Comparison of ENCODE assay signal across 8 cellular contexts in genomic region chr22:39151329-39151975, GRCh38. TPM values are rescaled to one million over a fixed set of nuclear protein-coding genes. Genes with fewer than 3 reads are reported as not detected.
DNase-seq lines count a peak whose midpoint lies in the region; ATAC-seq, FAIRE-seq and TF ChIP-seq lines count a peak whose summit lies in the region.

No MANE protein-coding gene starts in this region.

- FAIRE-seq in astrocyte (lab: Jason Lieb, UNC): no peak

- ATAC-seq in lower lobe of right lung: no peak

- H3K79me2 ChIP-seq in astrocyte (ENCODE audit: insufficient read depth, low read length): no peaks in the 10 kb centered on the region

- H3K4me1 Mint-ChIP-seq in activated T-cell treated with anti-CD3 and anti-CD28 coated beads, Interleukin-2, amount 50 U/mL, for 24 hours (ENCODE audit: low read depth): peaks cover 51% of the 10 kb centered on the region
- peaks cover 5% of the 10 kb centered on the region for H3K4me1 Mint-ChIP-seq in astrocyte (ENCODE audit: low read depth, unreplicated experiment)

- 87% methylated on average over 16 of the region's 16 CpGs for WGBS in thymus

- H3K9me3 Mint-ChIP-seq in activated T-cell treated with anti-CD3 and anti-CD28 coated beads, Interleukin-2, amount 50 U/mL, for 24 hours: no peaks in the 10 kb centered on the region
- H3K9me3 Mint-ChIP-seq in astrocyte (ENCODE audit: unreplicated experiment): peaks cover 3% of the 10 kb centered on the region

- H3K27me3 ChIP-seq in astrocyte (ENCODE audit: insufficient read depth, low read length): peaks cover 25% of the 10 kb centered on the region
- H3K27me3 ChIP-seq in lower lobe of right lung (ENCODE audit: low read depth): no peaks in the 10 kb centered on the region
- peaks cover 19% of the 10 kb centered on the region for H3K27me3 ChIP-seq in thymus (ENCODE audit: control insufficient read depth, insufficient read depth)

- intact Hi-C loops in lower lobe of right lung (cut with DNase I): no loop called here

- peak overlapping the region; percentile 83 for H3K4me2 ChIP-seq in astrocyte (ENCODE audit: low read length)

- H3K4me3 Mint-ChIP-seq in activated T-cell treated with anti-CD3 and anti-CD28 coated beads, Interleukin-2, amount 50 U/mL, for 24 hours: peak overlapping the region; percentile 72
- H3K4me3 Mint-ChIP-seq in astrocyte (ENCODE audit: unreplicated experiment): peak overlapping the region; percentile 40

- H3K4me1 ChIP-seq in astrocyte (ENCODE audit: insufficient read depth, low read length) (peaks cover 10% of the 10 kb centered on the region), lower lobe of right lung (peaks cover 55% of the 10 kb centered on the region), thymus (ENCODE audit: control insufficient read depth, insufficient read depth, low read length) (peaks cover 16% of the 10 kb centered on the region)

- H3K27me3 Mint-ChIP-seq in activated T-cell treated with anti-CD3 and anti-CD28 coated beads, Interleukin-2, amount 50 U/mL, for 24 hours: peaks cover 14% of the 10 kb centered on the region
- H3K27me3 Mint-ChIP-seq in astrocyte (ENCODE audit: low read depth, unreplicated experiment): peaks cover 27% of the 10 kb centered on the region

- H3K27ac ChIP-seq in astrocyte (ENCODE audit: low read depth, low read length): no peak overlapping the region
- H3K27ac ChIP-seq in lower lobe of right lung: peak overlapping the region; percentile 88
- peak overlapping the region; percentile 78 for H3K27ac ChIP-seq in thymus (ENCODE audit: low read depth)

- H3K4me3 ChIP-seq in astrocyte (ENCODE audit: insufficient read depth, low read depth, low read length) (no peak overlapping the region), lower lobe of right lung (peak overlapping the region; percentile 96), thymus (ENCODE audit: low read length) (peak overlapping the region; percentile 86)

- no peaks in the 10 kb centered on the region for H4K20me1 ChIP-seq in astrocyte (ENCODE audit: insufficient read depth, low read length)

- peaks cover 10% of the 10 kb centered on the region for H3K36me3 Mint-ChIP-seq in activated T-cell treated with anti-CD3 and anti-CD28 coated beads, Interleukin-2, amount 50 U/mL, for 24 hours (ENCODE audit: low read depth)
- peaks cover 3% of the 10 kb centered on the region for H3K36me3 Mint-ChIP-seq in astrocyte (ENCODE audit: low read depth, unreplicated experiment)

- no peak for TF ChIP-seq CTCF in astrocyte (IDR thresholded peaks at IDR 0.05; ENCODE audit: insufficient read depth, low read depth, low read length)
- no peak for TF ChIP-seq CTCF in lower lobe of right lung (IDR thresholded peaks at IDR 0.05)

- no peak for DNase-seq in activated T-cell treated with anti-CD3 and anti-CD28 coated beads, Interleukin-2, amount 50 U/mL, for 24 hours
- DNase-seq in activated T-cell treated with anti-CD3 and anti-CD28 coated beads, Interleukin-2, amount 50 U/mL, for 1 hour: no peak
- DNase-seq in astrocyte (ENCODE audit: low read depth) (no peak), lower lobe of right lung (no peak), A172 (ENCODE audit: low spot score) (no peak), AG08396 (ENCODE audit: low spot score) (no peak)
- DNase-seq in stimulated activated CD4-positive, alpha-beta T cell treated with anti-CD3 and anti-CD28 coated beads, Interleukin-4, amount 100 ng/mL, for 1 hour: no peak

- H3K9me3 ChIP-seq in astrocyte (ENCODE audit: insufficient read depth, low read depth, low read length) (no peaks in the 10 kb centered on the region), lower lobe of right lung (no peaks in the 10 kb centered on the region), thymus (ENCODE audit: control insufficient read depth) (no peaks in the 10 kb centered on the region)

- peak overlapping the region; percentile 56 for H2AFZ ChIP-seq in astrocyte (ENCODE audit: low read depth, low read length)

- H3K36me3 ChIP-seq in astrocyte (ENCODE audit: insufficient read depth, low read length) (no peaks in the 10 kb centered on the region), lower lobe of right lung (peaks cover 14% of the 10 kb centered on the region), thymus (ENCODE audit: control insufficient read depth, insufficient read depth) (peaks cover 16% of the 10 kb centered on the region)

- peak overlapping the region; percentile 77 for H3K27ac Mint-ChIP-seq in activated T-cell treated with anti-CD3 and anti-CD28 coated beads, Interleukin-2, amount 50 U/mL, for 24 hours
- H3K27ac Mint-ChIP-seq in astrocyte (ENCODE audit: unreplicated experiment): no peak overlapping the region

- H3K9ac ChIP-seq in astrocyte (ENCODE audit: low read length): no peak overlapping the region

RNA-seq across cellular contexts. Expression of gene CBX7, which starts 1.0 kb away (rescaled TPM):
- 1.2 and 1.4 TPM in 2 replicates for total RNA-seq in astrocyte
- total RNA-seq in lower lobe of right lung: 51.1 TPM
- polyA plus RNA-seq in thymus: 34.5 TPM
- 0.74 and 3.3 TPM in 2 replicates for total RNA-seq in A172 (2014; rRNA removed; shearing (Covaris generic))

RNA-seq across cellular contexts. Expression of gene APOBEC3H, which starts 54.4 kb away (rescaled TPM):
- total RNA-seq in astrocyte: 0.30 and 0.48 TPM in 2 replicates
- total RNA-seq in lower lobe of right lung: 1.9 TPM
- polyA plus RNA-seq in thymus: 5.4 TPM
- 0.50 and 0.81 TPM in 2 replicates for total RNA-seq in A172 (2014; rRNA removed; shearing (Covaris generic))

Comparison
In these comparisons a context has a peak if more than half of its experiments do, and no peak if none do; other contexts are left out.
1. RNA of gene CBX7, which starts 1.0 kb away (total RNA-seq): 51.1 TPM in lower lobe of right lung (single experiment); 1.2 to 1.4 TPM in astrocyte and 0.74 to 3.3 TPM in A172; every median in the first group is over 10 times any median in the second.